ENCODE assay signal across 8 cellular contexts in genomic region chr16:50467943-50468748, GRCh38.
DNase-seq lines count a peak whose midpoint lies in the region; ATAC-seq lines count a peak whose summit lies in the region.

No MANE protein-coding gene starts in this region.

- WGBS in ectodermal cell, 2 experiments = 5% methylated on average over 68 of the region's 68 CpGs
- no CpG with 5 or more reads among the region's 68 CpGs for WGBS in neuronal stem cell (ENCODE audit: extremely low coverage in 2 of 2, insufficient read length in 2 of 2, insufficient replicate concordance in 1 of 2), 2 donors

- H3K79me1 ChIP-seq in neuronal stem cell (ENCODE audit: low read depth, low read length) = no peaks in the 10 kb centered on the region

- H3K4me2 ChIP-seq in neuronal stem cell (ENCODE audit: insufficient read depth, low read length, poor library complexity, severe bottlenecking) = peak overlapping the region; percentile 56

- peak; percentile 45 for DNase-seq in activated CD4-positive, alpha-beta T cell treated with anti-CD3 and anti-CD28 coated beads for 48 hours
- DNase-seq in activated CD4-positive, alpha-beta T cell treated with anti-CD3 and anti-CD28 coated beads, Interleukin-2, amount 50 U/mL, for 48 hours = no peak
- DNase-seq in NCI-H69 (lab: John Stamatoyannopoulos, UW) (peak; percentile 89), neuronal stem cell (ENCODE audit: low spot score) (peak; percentile 62), superior temporal gyrus (ENCODE audit: extremely low spot score) (no peak), SJCRH30 (no peak)

- H2AFZ ChIP-seq in neuronal stem cell (ENCODE audit: low read length) = peak overlapping the region; percentile 78

- H2BK15ac ChIP-seq in neuronal stem cell (ENCODE audit: low read length) = peak overlapping the region; percentile 1

- H3K9ac ChIP-seq in neuronal stem cell (ENCODE audit: low read depth, low read length, poor library complexity) = no peak overlapping the region

- H3K9me3 ChIP-seq in ectodermal cell (ENCODE audit: control insufficient read depth, low read length) (no peaks in the 10 kb centered on the region), neuronal stem cell (replicated peaks in 1 of 2; ENCODE audit: control insufficient read depth in 2 of 2, insufficient read depth in 1 of 2, low read depth in 1 of 2, low read length in 2 of 2) (no peaks in the 10 kb centered on the region), SJCRH30 (replicated peaks) (peaks cover 4% of the 10 kb centered on the region; the same call in 1 of the 2 replicates)

- H2BK5ac ChIP-seq in neuronal stem cell (ENCODE audit: low read length) = no peak overlapping the region

- H3K4me3 ChIP-seq in ectodermal cell (ENCODE audit: insufficient read depth, low read depth, low read length) = peak overlapping the region; percentile 1
- H3K4me3 ChIP-seq in neuronal stem cell (ENCODE audit: low read length in 2 of 2) = peak overlapping the region; percentile 20 to 61
- H3K4me3 ChIP-seq in SJCRH30 = no peak overlapping the region

- H3K4me1 ChIP-seq in ectodermal cell (ENCODE audit: control insufficient read depth, insufficient read depth, low read length) = peaks cover 48% of the 10 kb centered on the region
- H3K4me1 ChIP-seq in neuronal stem cell (ENCODE audit: control insufficient read depth in 2 of 2, insufficient read depth in 1 of 2, low read depth in 1 of 2, low read length in 2 of 2) = peaks cover 17 to 35% of the 10 kb centered on the region in 2 donors
- peaks cover 3% of the 10 kb centered on the region; the same call in 1 of the 2 replicates for H3K4me1 ChIP-seq in SJCRH30

- H3K18ac ChIP-seq in neuronal stem cell (ENCODE audit: low read length) = peak overlapping the region; percentile 83

- no peak for ATAC-seq in GM18861 (IDR thresholded peaks at IDR 0.05; ENCODE audit: unreplicated experiment)

- no peak overlapping the region for H3K14ac ChIP-seq in neuronal stem cell (ENCODE audit: low read length)

- no peak overlapping the region for H2BK120ac ChIP-seq in neuronal stem cell (ENCODE audit: low read depth, low read length)

- peak overlapping the region; percentile 10 for H2AK5ac ChIP-seq in neuronal stem cell (ENCODE audit: low read depth, low read length)

- H4K8ac ChIP-seq in neuronal stem cell (ENCODE audit: low read depth, low read length) = no peak overlapping the region

- H3K4ac ChIP-seq in neuronal stem cell (ENCODE audit: low read length) = no peak overlapping the region

- H3K36me3 ChIP-seq in ectodermal cell (ENCODE audit: control insufficient read depth, insufficient read depth, low read length) = no peaks in the 10 kb centered on the region
- no peaks in the 10 kb centered on the region for H3K36me3 ChIP-seq in neuronal stem cell (replicated peaks in 1 of 2; ENCODE audit: control insufficient read depth in 2 of 2, insufficient read depth in 2 of 2, low read length in 2 of 2)
- H3K36me3 ChIP-seq in SJCRH30 = no peaks in the 10 kb centered on the region

- H3K27ac ChIP-seq in ectodermal cell (ENCODE audit: insufficient read depth, low read depth, low read length, poor library complexity, severe bottlenecking) (peak overlapping the region; percentile 80), neuronal stem cell (replicated peaks; ENCODE audit: low read length) (no peak overlapping the region), SJCRH30 (no peak overlapping the region)

- H2BK12ac ChIP-seq in neuronal stem cell (ENCODE audit: low read length) = no peak overlapping the region

- no peak overlapping the region for H4K91ac ChIP-seq in neuronal stem cell (ENCODE audit: low read depth, low read length, poor library complexity)

- H3K27me3 ChIP-seq in ectodermal cell (ENCODE audit: control insufficient read depth, insufficient read depth, low read length, poor library complexity, severe bottlenecking) (peaks cover 4% of the 10 kb centered on the region), neuronal stem cell (ENCODE audit: control insufficient read depth in 3 of 3, insufficient read depth in 3 of 3, low read depth in 1 of 3, low read length in 3 of 3) (peaks cover 0 to 26% (median 16%) of the 10 kb centered on the region in 3 experiments), SJCRH30 (no peaks in the 10 kb centered on the region)

- H3K23ac ChIP-seq in neuronal stem cell (ENCODE audit: low read depth, low read length, poor library complexity) = peak overlapping the region; percentile 16

Comparison
In these comparisons a context has a peak if more than half of its experiments do, and no peak if none do; other contexts are left out.
1. DNase-seq: peak in activated CD4-positive, alpha-beta T cell treated with anti-CD3 and anti-CD28 coated beads for 48 hours (single experiment), NCI-H69 (single experiment) and neuronal stem cell (single experiment); none in activated CD4-positive, alpha-beta T cell treated with anti-CD3 and anti-CD28 coated beads, Interleukin-2, amount 50 U/mL, for 48 hours (0 of 2), superior temporal gyrus (single experiment) and SJCRH30 (0 of 2).